Comparison of ENCODE assay signal across 8 cellular contexts in genomic region chr6:36979343-36979742, GRCh38. TPM values are rescaled to one million over a fixed set of nuclear protein-coding genes. Genes with fewer than 3 reads are reported as not detected.
DNase-seq lines count a peak whose midpoint lies in the region; ATAC-seq and TF ChIP-seq lines count a peak whose summit lies in the region.

No MANE protein-coding gene starts in this region.

- H3K27me3 Mint-ChIP-seq in CD4-positive, alpha-beta T cell: no peaks in the 10 kb centered on the region
- no peaks in the 10 kb centered on the region for H3K27me3 Mint-ChIP-seq in activated naive CD8-positive, alpha-beta T cell treated with anti-CD3 and anti-CD28 coated beads for 36 hours
- no peaks in the 10 kb centered on the region for H3K27me3 Mint-ChIP-seq in stimulated activated naive CD8-positive, alpha-beta T cell treated with anti-CD3 and anti-CD28 coated beads, Interleukin-15, amount 100 ng/mL, for 72 hours

- H3K27ac ChIP-seq in CD4-positive, alpha-beta T cell (ENCODE audit: low read depth, low read length): no peak overlapping the region
- peak overlapping the region; percentile 33 for H3K27ac ChIP-seq in right cardiac atrium (ENCODE audit: low read length)

- H3K9me3 Mint-ChIP-seq in CD4-positive, alpha-beta T cell: no peaks in the 10 kb centered on the region
- H3K9me3 Mint-ChIP-seq in activated naive CD8-positive, alpha-beta T cell treated with anti-CD3 and anti-CD28 coated beads for 36 hours: no peaks in the 10 kb centered on the region
- H3K9me3 Mint-ChIP-seq in stimulated activated naive CD8-positive, alpha-beta T cell treated with anti-CD3 and anti-CD28 coated beads, Interleukin-15, amount 100 ng/mL, for 72 hours: no peaks in the 10 kb centered on the region

- H3K4me3 ChIP-seq in right cardiac atrium (ENCODE audit: low read length): no peak overlapping the region

- ATAC-seq in CD4-positive, alpha-beta T cell (ENCODE audit: poor library complexity): peak; percentile 90
- ATAC-seq in right cardiac atrium (peak; percentile 38 to 61), GM19324 (IDR thresholded peaks at IDR 0.05; ENCODE audit: low FRiP score, unreplicated experiment) (no peak)
- ATAC-seq in stimulated activated naive CD8-positive, alpha-beta T cell treated with anti-CD3 and anti-CD28 coated beads, Interleukin-15, amount 100 ng/mL, for 72 hours: peak; percentile 68

- no peaks in the 10 kb centered on the region for H3K9me3 ChIP-seq in CD4-positive, alpha-beta T cell (ENCODE audit: control insufficient read depth, low read length)
- no peaks in the 10 kb centered on the region for H3K9me3 ChIP-seq in right cardiac atrium (ENCODE audit: control insufficient read depth, low read length)

- peak in 6 of 10 experiments; percentile 19 to 43 (median 35) for DNase-seq in CD4-positive, alpha-beta T cell
- DNase-seq in Kasumi-1 (lab: John Stamatoyannopoulos, UW) (peak; percentile 23 to 33), right cardiac atrium (peak; percentile 61 to 76 (median 74)), T-helper 9 cell (no peak), AML-193 (lab: John Stamatoyannopoulos, UW) (no peak)
- no peak for DNase-seq in activated naive CD8-positive, alpha-beta T cell treated with anti-CD3 and anti-CD28 coated beads for 36 hours
- DNase-seq in stimulated activated naive CD8-positive, alpha-beta T cell treated with anti-CD3 and anti-CD28 coated beads, Interleukin-15, amount 100 ng/mL, for 72 hours: peak in 1 of 2 donors; percentile 35

- no peaks in the 10 kb centered on the region for H3K27me3 ChIP-seq in CD4-positive, alpha-beta T cell (ENCODE audit: control insufficient read depth, insufficient read depth, low read length)
- no peaks in the 10 kb centered on the region for H3K27me3 ChIP-seq in right cardiac atrium (ENCODE audit: control insufficient read depth, insufficient read depth)

- peaks cover 24% of the 10 kb centered on the region for H3K4me1 ChIP-seq in right cardiac atrium (ENCODE audit: control insufficient read depth, insufficient read depth, low read length)

- 25% methylated on average over 4 of the region's 4 CpGs for WGBS in right cardiac atrium

- H3K4me3 Mint-ChIP-seq in CD4-positive, alpha-beta T cell: peak overlapping the region; percentile 79
- no peak overlapping the region for H3K4me3 Mint-ChIP-seq in activated naive CD8-positive, alpha-beta T cell treated with anti-CD3 and anti-CD28 coated beads for 36 hours
- no peak overlapping the region for H3K4me3 Mint-ChIP-seq in stimulated activated naive CD8-positive, alpha-beta T cell treated with anti-CD3 and anti-CD28 coated beads, Interleukin-15, amount 100 ng/mL, for 72 hours

- peaks cover 32% of the 10 kb centered on the region for H3K4me1 Mint-ChIP-seq in CD4-positive, alpha-beta T cell (ENCODE audit: low read depth)
- peaks cover 19% of the 10 kb centered on the region for H3K4me1 Mint-ChIP-seq in activated naive CD8-positive, alpha-beta T cell treated with anti-CD3 and anti-CD28 coated beads for 36 hours
- peaks cover 30% of the 10 kb centered on the region for H3K4me1 Mint-ChIP-seq in stimulated activated naive CD8-positive, alpha-beta T cell treated with anti-CD3 and anti-CD28 coated beads, Interleukin-15, amount 100 ng/mL, for 72 hours

- CTCF ChIA-PET in CD4-positive, alpha-beta T cell (lab: Charles Lee): interaction anchor here (0.6 to 1.1 kb wide), 5 partner anchors 24 to 106 kb away, joined by 3 to 8 read pairs (median 3); partner anchors contain the start of gene C6orf89

- H3K36me3 Mint-ChIP-seq in CD4-positive, alpha-beta T cell (ENCODE audit: low read depth): peaks cover 69% of the 10 kb centered on the region
- H3K36me3 Mint-ChIP-seq in activated naive CD8-positive, alpha-beta T cell treated with anti-CD3 and anti-CD28 coated beads for 36 hours: peaks cover 11% of the 10 kb centered on the region

- peak overlapping the region; percentile 85 for H3K27ac Mint-ChIP-seq in CD4-positive, alpha-beta T cell
- peak overlapping the region; percentile 6 for H3K27ac Mint-ChIP-seq in activated naive CD8-positive, alpha-beta T cell treated with anti-CD3 and anti-CD28 coated beads for 36 hours
- peak overlapping the region in 1 of 2 donors; percentile 59 for H3K27ac Mint-ChIP-seq in stimulated activated naive CD8-positive, alpha-beta T cell treated with anti-CD3 and anti-CD28 coated beads, Interleukin-15, amount 100 ng/mL, for 72 hours

- POLR2A ChIA-PET in CD4-positive, alpha-beta T cell (lab: Charles Lee): interaction anchor here (0.7 to 1.7 kb wide), 6 partner anchors 16 to 193 kb away, joined by 3 to 6 read pairs (median 4); partner anchors contain the start of genes C6orf89 and PPIL1

- intact Hi-C loops in CD4-positive, alpha-beta T cell (cut with DNase I, micrococcal nuclease): loop anchor here (1.0 to 5.0 kb wide), 5 partner anchors 38 to 95 kb away; partner anchors contain the start of gene C6orf89 (in 2 of the 2)
- intact Hi-C loops in right cardiac atrium (cut with DNase I): loop anchor here in 2 of 4 donors (5.0 to 10.0 kb wide), 2 partner anchors 75 to 92 kb away; partner anchors contain the start of gene C6orf89 (in 1 of the 2)

- peak; percentile 58 for TF ChIP-seq CTCF in CD4-positive, alpha-beta T cell (IDR thresholded peaks at IDR 0.05)

RNA-seq across cellular contexts. Expression of gene MTCH1, which starts 6.7 kb away (rescaled TPM):
- total RNA-seq in CD4-positive, alpha-beta T cell: 100 to 1,000 TPM; 231 to 239 TPM
- total RNA-seq in activated naive CD8-positive, alpha-beta T cell treated with anti-CD3 and anti-CD28 coated beads for 36 hours: 100 to 1,000 TPM; 102 to 103 TPM
- 100 to 1,000 TPM; 217 to 249 (median 227) TPM for total RNA-seq in right cardiac atrium
- 198 TPM for polyA plus RNA-seq in right cardiac atrium

RNA-seq across cellular contexts. Expression of gene PI16, which starts 24.8 kb away (rescaled TPM):
- 1 to 10 TPM; 5.2 to 7.8 TPM for total RNA-seq in CD4-positive, alpha-beta T cell
- under 1 TPM; 0.18 to 0.39 TPM for total RNA-seq in activated naive CD8-positive, alpha-beta T cell treated with anti-CD3 and anti-CD28 coated beads for 36 hours
- 100 to 1,000 TPM in 1 of 4 donors, 10 to 100 TPM in 3; 35.0 to 125 (median 45.1) TPM for total RNA-seq in right cardiac atrium
- polyA plus RNA-seq in right cardiac atrium: 69.5 TPM

RNA-seq across cellular contexts. Expression of gene FGD2, which starts 26.1 kb away (rescaled TPM):
- 1 to 10 TPM; 1.2 TPM for total RNA-seq in CD4-positive, alpha-beta T cell
- total RNA-seq in activated naive CD8-positive, alpha-beta T cell treated with anti-CD3 and anti-CD28 coated beads for 36 hours: 1 to 10 TPM; 1.7 to 1.8 TPM
- total RNA-seq in right cardiac atrium: 10 to 100 TPM in 2 of 4 donors, 1 to 10 TPM in 2; 6.4 to 14.0 (median 10.7) TPM
- polyA plus RNA-seq in right cardiac atrium: 5.1 TPM

Comparison
In these comparisons a context has a peak if more than half of its experiments do, and no peak if none do; other contexts are left out.
1. DNase-seq: peak in CD4-positive, alpha-beta T cell (6 of 10), Kasumi-1 (2 of 2) and right cardiac atrium (3 of 3); none in activated naive CD8-positive, alpha-beta T cell treated with anti-CD3 and anti-CD28 coated beads for 36 hours (single experiment), T-helper 9 cell (single experiment) and AML-193 (0 of 2).
2. RNA of gene PI16, which starts 24.8 kb away (total RNA-seq): 35.0 to 125 TPM in right cardiac atrium and 5.2 to 7.8 TPM in CD4-positive, alpha-beta T cell; 0.18 to 0.39 TPM in activated naive CD8-positive, alpha-beta T cell treated with anti-CD3 and anti-CD28 coated beads for 36 hours; every median in the first group is over 4 times any median in the second.